ENCODE assay signal across 9 cellular contexts in the genomic region with DNA sequence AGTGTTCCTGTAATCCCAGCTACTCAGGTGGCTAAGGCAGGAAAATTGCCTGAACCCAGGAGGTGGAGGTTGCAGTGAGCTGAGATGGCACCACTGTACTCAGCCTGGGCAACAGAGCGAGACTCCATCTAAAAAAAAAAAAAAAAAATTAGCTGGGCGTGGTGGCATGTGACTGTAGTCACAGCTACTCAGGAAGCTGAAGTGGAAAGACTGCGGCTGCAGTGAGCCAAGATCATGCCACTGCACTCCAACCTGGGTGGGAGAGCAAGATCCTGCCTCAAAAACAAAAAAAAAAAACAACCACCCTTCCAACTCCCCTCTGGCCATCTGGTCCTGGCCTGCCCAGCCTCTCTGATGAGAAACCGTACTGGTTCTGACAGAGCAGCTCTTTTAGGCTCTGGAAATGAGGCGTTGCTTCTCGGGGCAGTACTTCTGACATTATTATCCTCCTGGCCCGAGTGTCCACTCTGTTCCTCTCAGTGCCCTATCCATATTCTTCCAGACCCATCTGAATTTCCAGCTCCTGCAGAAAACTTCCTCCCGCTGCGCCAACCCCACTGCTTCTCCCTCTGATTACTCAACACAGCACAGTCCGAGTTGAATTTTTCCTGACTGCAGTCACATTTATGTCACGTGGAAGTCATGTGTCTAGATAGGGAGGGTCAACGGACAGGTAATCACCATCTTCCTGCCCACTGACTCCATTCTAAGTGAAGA. TPM values are rescaled to one million over a fixed set of nuclear protein-coding genes. Genes with fewer than 3 reads are reported as not detected.
DNase-seq lines count a peak whose midpoint lies in the region; ATAC-seq, FAIRE-seq and TF ChIP-seq lines count a peak whose summit lies in the region.
"Had no signal": no experiment of that assay in that cellular context is flagged by ENCODE, and none has a peak within 500 bp of the region (broad histone marks: within the 10 kb centered on the region; RNA-seq: fewer than 3 reads in every experiment).

No MANE protein-coding gene starts in this region.

- H3K27me3 ChIP-seq in GM12878 (replicated peaks in 1 of 2; ENCODE audit: control insufficient read depth in 2 of 2, insufficient read depth in 2 of 2, low read length in 1 of 2) (no peaks in the 10 kb centered on the region), left ventricle myocardium inferior (ENCODE audit: low read depth) (no peaks in the 10 kb centered on the region)

- TF ChIP-seq POLR2A in GM12878 (IDR thresholded peaks at IDR 0.05; ENCODE audit: low read depth, low read length), result no peak

- FAIRE-seq in GM12878 (lab: Jason Lieb, UNC), result no peak

- H3K4me2 ChIP-seq in GM12878 (ENCODE audit: control insufficient read depth, insufficient read depth), result no peak overlapping the region

- TSS peak; percentile 34 for BruUV-seq in GM12878 (replicated peaks; lab: Mats Ljungman, UMichigan)

- no peak for TF ChIP-seq EP300 in GM12878 (IDR thresholded peaks at IDR 0.05; ENCODE audit: borderline replicate concordance in 1 of 2, control insufficient read depth in 1 of 2, low read depth in 2 of 2, low read length in 2 of 2)

- 78% methylated on average over 10 of the region's 12 CpGs for WGBS in GM12878 (ENCODE audit: insufficient coverage, insufficient replicate concordance, low lambda C conversion rate, missing lambda C conversion rate)

- peaks cover 53% of the 10 kb centered on the region for H3K79me2 ChIP-seq in GM12878 (ENCODE audit: control insufficient read depth, insufficient read depth, low read length)

- POLR2A ChIA-PET in GM12878 (lab: Charles Lee), result interaction anchor here (1.0 to 1.5 kb wide), 2 partner anchors 12 to 13 kb away, joined by 3 read pairs; a partner anchor contains a TSS

- H2AFZ ChIP-seq in GM12878 (ENCODE audit: control insufficient read depth, low read depth, low read length), result no peak overlapping the region

- in situ Hi-C loops in GM12878 (cut with MboI), result no loop called here

- no peak for DNase-seq in HFFc6
- no peak for DNase-seq in GM12878 (ENCODE audit: low read depth, low spot score)
- no peak for DNase-seq in left ventricle myocardium inferior
- no peak for DNase-seq in NCI-H128 (lab: John Stamatoyannopoulos, UW; ENCODE audit: unreplicated experiment)
- no peak for DNase-seq in amygdala (lab: John Stamatoyannopoulos, UW)
- DNase-seq: NCI-H526 treated with DMSO at 0.1 percent for 48 hours had no signal

- SMC1A ChIA-PET in GM12878 (lab: Charles Lee; ENCODE audit: uncharacterized antibody, unreplicated experiment), result no interaction called here

- no peak for TF ChIP-seq CTCF in HFFc6 (IDR thresholded peaks at IDR 0.05)
- TF ChIP-seq CTCF in GM12878 (IDR thresholded peaks at IDR 0.05 in 2 of 3, conservative IDR thresholded peaks at IDR 0.05 in 1 of 3; ENCODE audit: control insufficient read depth in 2 of 3, extremely low read depth in 1 of 3, insufficient read depth in 1 of 3, low read depth in 3 of 3, low read length in 3 of 3), result no peak
- TF ChIP-seq CTCF in left ventricle myocardium inferior (IDR thresholded peaks at IDR 0.05; ENCODE audit: borderline replicate concordance), result no peak

- peaks cover 14% of the 10 kb centered on the region for H4K20me1 ChIP-seq in GM12878 (ENCODE audit: control insufficient read depth, insufficient read depth)

- peaks cover 25% of the 10 kb centered on the region; the same call in 1 of the 2 replicates for H3K36me3 Mint-ChIP-seq in HFFc6 (ENCODE audit: low read depth)

- no peaks in the 10 kb centered on the region for H3K9me3 Mint-ChIP-seq in HFFc6

- no peaks in the 10 kb centered on the region for H3K9me3 ChIP-seq in GM12878 (replicated peaks; ENCODE audit: control insufficient read depth, insufficient read depth, low read length)
- H3K9me3 ChIP-seq in left ventricle myocardium inferior (replicated peaks), result no peaks in the 10 kb centered on the region

- ATAC-seq in GM12878 (peak; percentile 40; the same call in 2 of the 3 replicates), HG02759 (IDR thresholded peaks at IDR 0.05; ENCODE audit: unreplicated experiment) (no peak), HG02623 (IDR thresholded peaks at IDR 0.05; ENCODE audit: unreplicated experiment) (no peak)

- H3K4me3 ChIP-seq in GM12878, result no peak overlapping the region
- no peak overlapping the region for H3K4me3 ChIP-seq in left ventricle myocardium inferior
- H3K4me3 ChIP-seq in skin epidermis, result no peak overlapping the region

- intact Hi-C loops in GM12878 (cut with micrococcal nuclease; ENCODE audit: unreplicated experiment), result no loop called here
- intact Hi-C loops in left ventricle myocardium inferior (cut with micrococcal nuclease), result no loop called here

- H3K27ac Mint-ChIP-seq in HFFc6, result peak overlapping the region; percentile 60

- CTCF ChIA-PET in GM12878 (lab: Yijun Ruan, JAX), result interaction anchor here (0.5 to 1.5 kb wide), 4 partner anchors 19 to 63 kb away, joined by 3 to 5 read pairs (median 3); a partner anchor contains a TSS

- peaks cover 37 to 39% of the 10 kb centered on the region in 2 experiments for H3K36me3 ChIP-seq in GM12878 (ENCODE audit: control insufficient read depth in 2 of 2, insufficient read depth in 2 of 2, low read length in 1 of 2)
- peaks cover 37% of the 10 kb centered on the region for H3K36me3 ChIP-seq in left ventricle myocardium inferior

- TF ChIP-seq RAD21 in GM12878 (IDR thresholded peaks at IDR 0.05; ENCODE audit: insufficient read depth, low read depth, low read length), result no peak

- no peak overlapping the region for H3K9ac ChIP-seq in GM12878 (ENCODE audit: control insufficient read depth, insufficient read depth, low read length)

- H3K4me1 Mint-ChIP-seq in HFFc6 (ENCODE audit: low read depth), result peaks cover 19% of the 10 kb centered on the region

- RAD21 ChIA-PET in GM12878 (lab: Charles Lee; ENCODE audit: unreplicated experiment), result no interaction called here

- H3K4me3 Mint-ChIP-seq in HFFc6, result peak overlapping the region; percentile 62

- H3K4me1 ChIP-seq in GM12878 (ENCODE audit: control insufficient read depth, insufficient read depth, low read length), result peaks cover 12% of the 10 kb centered on the region
- peaks cover 70% of the 10 kb centered on the region for H3K4me1 ChIP-seq in left ventricle myocardium inferior

- H3K27ac ChIP-seq in GM12878 (ENCODE audit: control insufficient read depth, insufficient read depth) (no peak overlapping the region), left ventricle myocardium inferior (replicated peaks) (peak overlapping the region; percentile 55), skin epidermis (peak overlapping the region in 13 of 21 experiments; percentile 30 to 62 (median 47))

- H3K27me3 Mint-ChIP-seq in HFFc6 (ENCODE audit: insufficient read depth), result peaks cover 7% of the 10 kb centered on the region

TF ChIP-seq in GM12878, 131 proteins besides CTCF, POLR2A, EP300 and RAD21 (continues in another document):
- TF ChIP-seq MXI1 (IDR thresholded peaks at IDR 0.05; ENCODE audit: low read depth, low read length) (no peak), NFIC (IDR thresholded peaks at IDR 0.05; ENCODE audit: low read depth, low read length) (no peak), CHD2 (IDR thresholded peaks at IDR 0.05; ENCODE audit: borderline replicate concordance, low read depth, low read length) (no peak), FOXK2 (IDR thresholded peaks at IDR 0.05) (no peak), PAX5 (IDR thresholded peaks at IDR 0.05; ENCODE audit: borderline replicate concordance, low read depth, low read length) (no peak), KAT2A (conservative IDR thresholded peaks at IDR 0.05; ENCODE audit: control insufficient read depth, low read depth, low read length) (no peak)

RNA-seq across cellular contexts. Expression of a gene that starts 13.3 kb away (rescaled TPM):
- total RNA-seq in HFFc6 (2021; fragmentation: NEBNext Ultra II Directional; extraction: Animal tissue kit (Norgen Biotek cat#: 25700)), result 10 to 100 TPM; 28.1 to 38.0 (median 35.7) TPM
- 287 and 319 TPM in 2 replicates for total RNA-seq in GM12878 (2013; cell fraction: nucleolus; rRNA removed)
- total RNA-seq in GM12878 (2014; rRNA removed) (57.9 and 62.0 TPM in 2 replicates), GM12878 (2014; rRNA removed; fragmentation: Illumina TruSeq; extraction: Trizol) (56.8 and 56.9 TPM in 2 replicates), GM12878 (2021) (106 and 113 TPM in 2 replicates), left ventricle myocardium inferior (59.4 TPM)
- polyA plus RNA-seq in GM12878 (2011; ENCODE audit: low read depth), result 42.8 TPM
- polyA plus RNA-seq in GM12878 (2011; rRNA removed) (105 and 145 TPM in 2 replicates), GM12878 (2014; fragmentation: Illumina TruSeq; extraction: Trizol) (153 and 192 TPM in 2 replicates), GM12878 (2014; fragmentation: Nextera tagmentation; extraction: Ambion mirVana) (10 to 100 TPM; 14.1 to 21.5 TPM), GM12878 (2014; rRNA removed) (75.1 and 77.2 TPM in 2 replicates), GM12878 (2016; fragmentation: Nextera tagmentation; extraction: Ambion mirVana) (10 to 100 TPM; 96.0 to 97.1 TPM)
- 58.9 and 72.5 TPM in 2 replicates for polyA plus RNA-seq in GM12878 (2011; cell fraction: cytosol; rRNA removed)
- 191 and 225 TPM in 2 replicates for polyA plus RNA-seq in GM12878 (2011; cell fraction: nucleus; rRNA removed)
- 65.6 and 83.8 TPM in 2 replicates for polyA plus RNA-seq in GM12878 (2012)
- polyA minus RNA-seq in GM12878 (2011; rRNA and poly(A)+ RNA removed), result 84.8 and 103 TPM in 2 replicates
- polyA minus RNA-seq in GM12878 (2011; cell fraction: cytosol; rRNA and poly(A)+ RNA removed), result 32.7 and 35.3 TPM in 2 replicates
- 47.3 and 59.9 TPM in 2 replicates for polyA minus RNA-seq in GM12878 (2011; cell fraction: nucleus; rRNA and poly(A)+ RNA removed)

RNA-seq across cellular contexts. Expression of a gene that starts 44.0 kb away (rescaled TPM):
- total RNA-seq in HFFc6 (2021; fragmentation: NEBNext Ultra II Directional; extraction: Animal tissue kit (Norgen Biotek cat#: 25700)), result 10 to 100 TPM; 17.7 to 21.2 (median 19.7) TPM
- total RNA-seq in GM12878 (2013; cell fraction: nucleolus; rRNA removed), result 93.3 and 95.2 TPM in 2 replicates
- total RNA-seq in GM12878 (2014; rRNA removed), result 9.7 and 12.1 TPM in 2 replicates
- 9.4 and 10.0 TPM in 2 replicates for total RNA-seq in GM12878 (2014; rRNA removed; fragmentation: Illumina TruSeq; extraction: Trizol)
- total RNA-seq in GM12878 (2021), result 9.4 and 10.9 TPM in 2 replicates
- 10.2 TPM for polyA plus RNA-seq in GM12878 (2011; ENCODE audit: low read depth)
- polyA plus RNA-seq in GM12878 (2011; rRNA removed), result 12.6 and 24.0 TPM in 2 replicates
- 39.0 and 41.6 TPM in 2 replicates for polyA plus RNA-seq in GM12878 (2011; cell fraction: cytosol; rRNA removed)
- polyA plus RNA-seq in GM12878 (2011; cell fraction: nucleus; rRNA removed), result 51.4 and 53.8 TPM in 2 replicates
- 13.9 and 14.5 TPM in 2 replicates for polyA plus RNA-seq in GM12878 (2012)
- 8.2 and 10.6 TPM in 2 replicates for polyA plus RNA-seq in GM12878 (2014; fragmentation: Illumina TruSeq; extraction: Trizol)
- polyA plus RNA-seq in GM12878 (2014; fragmentation: Nextera tagmentation; extraction: Ambion mirVana), result 1 to 10 TPM; 2.9 to 7.5 TPM
- polyA plus RNA-seq in GM12878 (2014; rRNA removed), result 12.8 and 14.9 TPM in 2 replicates
- polyA plus RNA-seq in GM12878 (2016; fragmentation: Nextera tagmentation; extraction: Ambion mirVana), result 1 to 10 TPM; 9.5 to 9.9 TPM
- 32.6 and 33.8 TPM in 2 replicates for polyA minus RNA-seq in GM12878 (2011; rRNA and poly(A)+ RNA removed)
- 5.6 and 8.7 TPM in 2 replicates for polyA minus RNA-seq in GM12878 (2011; cell fraction: cytosol; rRNA and poly(A)+ RNA removed)
- 14.7 and 20.9 TPM in 2 replicates for polyA minus RNA-seq in GM12878 (2011; cell fraction: nucleus; rRNA and poly(A)+ RNA removed)
- total RNA-seq in left ventricle myocardium inferior, result 11.7 TPM
